27 cellular contexts compared by ENCODE assay signal in the genomic region with DNA sequence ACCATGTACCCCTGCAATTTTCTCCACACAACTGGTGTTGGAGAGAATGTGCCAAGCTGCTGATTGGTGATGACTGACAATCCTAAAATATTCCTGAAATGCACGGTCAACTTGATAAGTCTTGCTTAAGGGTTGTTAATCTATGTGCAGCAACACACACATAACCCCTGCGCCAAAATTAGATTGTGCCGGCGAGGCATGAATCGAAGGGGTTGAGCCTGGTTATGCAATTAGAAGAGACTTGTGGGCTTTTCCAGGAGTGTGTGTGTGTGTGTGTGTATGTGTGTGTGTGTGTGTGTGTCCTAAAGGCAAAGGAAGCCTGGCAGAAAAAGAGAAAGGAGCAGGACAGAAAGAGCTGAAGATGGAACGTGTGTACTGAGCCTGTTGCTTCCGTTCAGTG. TPM values are rescaled to one million over a fixed set of nuclear protein-coding genes. Genes with fewer than 3 reads are reported as not detected.
"Had no signal": no experiment of that assay in that cellular context is flagged by ENCODE, and none has a peak within 500 bp of the region (broad histone marks: within the 10 kb centered on the region; RNA-seq: fewer than 3 reads in every experiment).

No MANE protein-coding gene starts in this region.

- H3K4me1 ChIP-seq: neural progenitor cell, parathyroid adenoma, psoas muscle, right lobe of liver, sigmoid colon, stomach, thyroid gland, tibial nerve, upper lobe of left lung, uterus had no signal

- H3K4me3 ChIP-seq: neural progenitor cell, ovary, psoas muscle, right lobe of liver, sigmoid colon, stomach, thoracic aorta, thyroid gland, tibial nerve, upper lobe of left lung, uterus had no signal

- DNase-seq: natural killer cell; occipital lobe; ovary; psoas muscle; right cardiac atrium; right lobe of liver; small intestine; stimulated activated CD4-positive, alpha-beta T cell treated with anti-CD3 and anti-CD28 coated beads, Interleukin-15, amount 100 ng/mL, for 24 hours; stimulated activated CD4-positive, alpha-beta T cell treated with anti-CD3 and anti-CD28 coated beads, Interleukin-2, amount 100 ng/mL, for 24 hours; stimulated activated CD4-positive, alpha-beta T cell treated with anti-CD3 and anti-CD28 coated beads, Interleukin-2, amount 100 ng/mL, for 48 hours; stimulated activated CD4-positive, alpha-beta T cell treated with anti-CD3 and anti-CD28 coated beads, Interleukin-4, amount 100 ng/mL, for 24 hours; stimulated activated naive B cell treated with anti-CD40 and anti-IgM and Interleukin-4, amounts not matched to agents 10 μg/mL and 1 μg/mL and 100 μg/mL, for 72 hours; stimulated activated naive CD4-positive, alpha-beta T cell treated with Interleukin-2 at 50 U/mL for 16 hours; stomach; thyroid gland; trophoblast cell; upper lobe of left lung; uterus had no signal

- H3K9me3 Mint-ChIP-seq: natural killer cell; nephron; stimulated activated naive CD8-positive, alpha-beta T cell treated with anti-CD3 and anti-CD28 coated beads, Interleukin-15, Interleukin-2, amounts not matched to agents 100 ng/mL and 50 ng/mL, for 24 hours had no signal

- H3K4me1 Mint-ChIP-seq: natural killer cell; nephron; stimulated activated effector memory CD8-positive, alpha-beta T cell treated with anti-CD3 and anti-CD28 coated beads, Interleukin-12 subunit alpha, Interleukin-12 subunit beta, amount 100 ng/mL, for 72 hours; stimulated activated naive B cell treated with anti-CD40 and anti-IgM and Interleukin-4, amounts not matched to agents 10 μg/mL and 1 μg/mL and 100 μg/mL, for 72 hours had no signal

- H3K27ac Mint-ChIP-seq: natural killer cell; nephron; neural progenitor cell; progenitor cell of endocrine pancreas; stimulated activated effector memory CD8-positive, alpha-beta T cell treated with anti-CD3 and anti-CD28 coated beads, Interleukin-12 subunit alpha, Interleukin-12 subunit beta, amount 100 ng/mL, for 72 hours; stimulated activated naive B cell treated with anti-CD40 and anti-IgM and Interleukin-4, amounts not matched to agents 10 μg/mL and 1 μg/mL and 100 μg/mL, for 72 hours; stimulated activated naive CD8-positive, alpha-beta T cell treated with anti-CD3 and anti-CD28 coated beads, Interleukin-15, Interleukin-2, amounts not matched to agents 100 ng/mL and 50 ng/mL, for 24 hours had no signal

- H3K9me3 ChIP-seq: ovary, psoas muscle, right lobe of liver, sigmoid colon, stomach, thoracic aorta, thyroid gland, tibial nerve, upper lobe of left lung, uterus had no signal

- H3K36me3 ChIP-seq: neural progenitor cell, ovary, right lobe of liver, sigmoid colon, stomach, thoracic aorta, thyroid gland, tibial nerve, upper lobe of left lung, uterus had no signal

- H3K27me3 ChIP-seq: neural progenitor cell, ovary, right lobe of liver, thyroid gland, tibial nerve, upper lobe of left lung, uterus had no signal

- ATAC-seq: natural killer cell; psoas muscle; right cardiac atrium; right lobe of liver; stimulated activated effector memory CD8-positive, alpha-beta T cell treated with anti-CD3 and anti-CD28 coated beads, Interleukin-12 subunit alpha, Interleukin-12 subunit beta, amount 100 ng/mL, for 72 hours; stimulated activated naive B cell treated with anti-CD40 and anti-IgM and Interleukin-4, amounts not matched to agents 10 μg/mL and 1 μg/mL and 100 μg/mL, for 72 hours had no signal

- H3K4me3 Mint-ChIP-seq: natural killer cell; nephron; neural progenitor cell; stimulated activated effector memory CD8-positive, alpha-beta T cell treated with anti-CD3 and anti-CD28 coated beads, Interleukin-12 subunit alpha, Interleukin-12 subunit beta, amount 100 ng/mL, for 72 hours; stimulated activated naive B cell treated with anti-CD40 and anti-IgM and Interleukin-4, amounts not matched to agents 10 μg/mL and 1 μg/mL and 100 μg/mL, for 72 hours; stimulated activated naive CD8-positive, alpha-beta T cell treated with anti-CD3 and anti-CD28 coated beads, Interleukin-15, Interleukin-2, amounts not matched to agents 100 ng/mL and 50 ng/mL, for 24 hours had no signal

- H3K36me3 Mint-ChIP-seq: natural killer cell; neural progenitor cell; stimulated activated effector memory CD8-positive, alpha-beta T cell treated with anti-CD3 and anti-CD28 coated beads, Interleukin-12 subunit alpha, Interleukin-12 subunit beta, amount 100 ng/mL, for 72 hours; stimulated activated naive B cell treated with anti-CD40 and anti-IgM and Interleukin-4, amounts not matched to agents 10 μg/mL and 1 μg/mL and 100 μg/mL, for 72 hours had no signal

- H3K27me3 Mint-ChIP-seq: stimulated activated naive CD8-positive, alpha-beta T cell treated with anti-CD3 and anti-CD28 coated beads, Interleukin-15, Interleukin-2, amounts not matched to agents 100 ng/mL and 50 ng/mL, for 24 hours had no signal

- H3K27ac ChIP-seq: neural progenitor cell, ovary, parathyroid adenoma, psoas muscle, right lobe of liver, sigmoid colon, stomach, thoracic aorta, thyroid gland, tibial nerve, upper lobe of left lung, uterus had no signal

RNA-seq across cellular contexts. Expression of a gene that starts 22.3 kb away (rescaled TPM):
- total RNA-seq: natural killer cell, occipital lobe, right lobe of liver, sigmoid colon, tibial nerve had no signal
